Comparison of ENCODE assay signal across 8 cellular contexts in the genomic region with DNA sequence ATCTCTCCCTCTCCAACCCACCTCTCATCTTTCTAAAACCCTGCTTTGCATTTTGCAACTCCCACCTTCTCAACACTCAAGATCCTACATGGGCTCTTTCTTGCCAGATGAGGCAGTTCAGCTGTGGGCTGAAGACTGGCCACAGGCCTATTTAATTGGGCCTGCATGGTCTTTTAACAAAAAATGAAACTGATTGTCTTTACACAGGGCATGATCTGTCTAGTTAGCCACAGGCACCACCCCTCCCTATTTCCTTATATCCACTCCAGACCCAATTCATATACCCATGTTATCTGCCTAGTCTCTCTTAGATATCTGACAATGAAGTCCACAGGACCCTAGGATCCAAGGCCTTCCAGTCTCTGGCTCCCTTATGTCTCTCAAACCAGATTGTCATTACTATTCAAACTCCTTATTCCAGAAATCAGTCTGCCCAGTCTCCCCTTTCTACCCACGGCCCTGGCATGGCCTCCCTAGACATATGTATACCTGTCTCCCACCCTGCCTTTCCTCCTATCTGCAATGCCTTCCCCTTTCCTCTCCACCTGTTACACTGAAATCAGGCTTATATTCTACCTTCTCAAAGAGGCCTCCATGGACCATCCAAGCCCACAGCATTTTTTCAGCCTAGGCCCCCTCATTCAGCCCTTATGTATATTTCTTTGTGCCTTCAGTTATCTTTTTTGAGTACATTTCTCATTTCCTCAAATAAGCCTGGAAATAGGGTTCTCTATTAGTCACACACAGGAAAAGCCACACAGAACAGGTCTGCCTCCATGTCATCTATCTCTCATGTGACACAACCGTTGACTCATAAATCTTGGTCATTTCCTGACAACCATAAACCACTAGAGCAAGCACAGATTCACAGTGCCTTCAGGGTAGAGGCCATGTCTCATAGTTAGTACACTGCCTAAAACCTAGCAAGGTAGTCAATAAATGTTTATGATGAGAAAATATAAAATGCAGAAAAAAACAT. TPM values are rescaled to one million over a fixed set of nuclear protein-coding genes. Genes with fewer than 3 reads are reported as not detected.
A peak's percentile ranks its signal among the peaks of the same experiment; 100 is the strongest.
DNase-seq lines count a peak whose midpoint lies in the region; ATAC-seq, FAIRE-seq and TF ChIP-seq lines count a peak whose summit lies in the region.

No MANE protein-coding gene starts in this region.

- H3K4me1 ChIP-seq in ovary (ENCODE audit: insufficient read depth), result no peaks in the 10 kb centered on the region

- POLR2A ChIA-PET in activated CD8-positive, alpha-beta T cell treated with anti-CD3 and anti-CD28 coated beads for 36 hours (lab: Charles Lee), result interaction anchor here (1.3 kb wide), 1 partner anchor 8 kb away, joined by 5 read pairs; no protein-coding TSS in a partner anchor

- no peak overlapping the region for H3K4me3 ChIP-seq in ovary

- no peaks in the 10 kb centered on the region for H3K27me3 ChIP-seq in ovary

- TF ChIP-seq CTCF in activated CD8-positive, alpha-beta T cell treated with anti-CD3 and anti-CD28 coated beads for 36 hours (IDR thresholded peaks at IDR 0.05), result no peak
- TF ChIP-seq CTCF in ovary (IDR thresholded peaks at IDR 0.05), result no peak

- CTCF ChIA-PET in activated CD8-positive, alpha-beta T cell treated with anti-CD3 and anti-CD28 coated beads for 36 hours (lab: Charles Lee), result interaction anchor here (0.5 to 1.4 kb wide), 4 partner anchors 7 to 114 kb away, joined by 3 to 4 read pairs (median 4); no protein-coding TSS in a partner anchor

- 83 to 88% (median 86%) methylated on average over 2 of the region's 2 CpGs for whole genome bisulfite sequencing in ovary, 3 donors

- H3K4me3 Mint-ChIP-seq in activated CD8-positive, alpha-beta T cell treated with anti-CD3 and anti-CD28 coated beads for 36 hours, result no peak overlapping the region

- FAIRE-seq in GM12891 (lab: Jason Lieb, UNC), result peak; percentile 97

- DNase-seq in GM12891 (ENCODE audit: insufficient read length, low spot score), result peak; percentile 27
- DNase-seq in HT-29 (ENCODE audit: low spot score), result peak; percentile 43
- DNase-seq in activated CD8-positive, alpha-beta T cell treated with anti-CD3 and anti-CD28 coated beads for 36 hours, result peak; percentile 60
- DNase-seq in glomerular visceral epithelial cell (ENCODE audit: extremely low spot score), result peak; percentile 74
- no peak for DNase-seq in NCI-H446 (lab: John Stamatoyannopoulos, UW)
- DNase-seq in ovary, result no peak
- no peak for DNase-seq in posterior cingulate gyrus

- TF ChIP-seq EP300 in ovary (IDR thresholded peaks at IDR 0.05), result no peak

- no peaks in the 10 kb centered on the region for H3K9me3 Mint-ChIP-seq in activated CD8-positive, alpha-beta T cell treated with anti-CD3 and anti-CD28 coated beads for 36 hours

- no peak overlapping the region for H3K27ac ChIP-seq in ovary

- H3K36me3 Mint-ChIP-seq in activated CD8-positive, alpha-beta T cell treated with anti-CD3 and anti-CD28 coated beads for 36 hours (ENCODE audit: low read depth), result no peaks in the 10 kb centered on the region

- TF ChIP-seq POLR2A in GM12891 (IDR thresholded peaks at IDR 0.05; ENCODE audit: low read depth, low read length), result no peak
- TF ChIP-seq POLR2A in ovary (IDR thresholded peaks at IDR 0.05), result no peak

- H3K27ac Mint-ChIP-seq in activated CD8-positive, alpha-beta T cell treated with anti-CD3 and anti-CD28 coated beads for 36 hours, result peak overlapping the region; percentile 82

- intact Hi-C loops in activated CD8-positive, alpha-beta T cell treated with anti-CD3 and anti-CD28 coated beads for 36 hours (cut with micrococcal nuclease), result no loop called here
- intact Hi-C loops in ovary (cut with DNase I) (no loop called here), posterior cingulate gyrus (cut with DNase I) (no loop called here)

- no peaks in the 10 kb centered on the region for H3K27me3 Mint-ChIP-seq in activated CD8-positive, alpha-beta T cell treated with anti-CD3 and anti-CD28 coated beads for 36 hours

- ATAC-seq in GM21529 (IDR thresholded peaks at IDR 0.05; ENCODE audit: unreplicated experiment), result peak; percentile 94
- ATAC-seq in activated CD8-positive, alpha-beta T cell treated with anti-CD3 and anti-CD28 coated beads for 36 hours, result peak; percentile 100

- no peaks in the 10 kb centered on the region for H3K9me3 ChIP-seq in ovary

- no peaks in the 10 kb centered on the region for H3K36me3 ChIP-seq in ovary

- peaks cover 37% of the 10 kb centered on the region for H3K4me1 Mint-ChIP-seq in activated CD8-positive, alpha-beta T cell treated with anti-CD3 and anti-CD28 coated beads for 36 hours (ENCODE audit: low read depth)

TF ChIP-seq in GM12891, 5 proteins besides CTCF, POLR2A, EP300 and RAD21:
- TF ChIP-seq PAX5 (IDR thresholded peaks at IDR 0.05; ENCODE audit: insufficient read depth, low read length, severe bottlenecking) (no peak), POLR2AphosphoS5 (IDR thresholded peaks at IDR 0.05; ENCODE audit: low read depth, low read length) (no peak), TAF1 (IDR thresholded peaks at IDR 0.05; ENCODE audit: low read depth, low read length) (no peak), POU2F2 (IDR thresholded peaks at IDR 0.05; ENCODE audit: low read depth, low read length) (no peak), SPI1 (IDR thresholded peaks at IDR 0.05; ENCODE audit: low read depth, low read length) (peak; percentile 85)

RNA-seq across cellular contexts. Expression of gene LPAR3, which starts 39.0 kb away (rescaled TPM):
- polyA plus RNA-seq in GM12891 (2012; ENCODE audit: low read depth, missing spikeins), result 0.03 TPM
- total RNA-seq in HT-29 (2014; rRNA removed; shearing (Covaris generic)), result not detected in 2 replicates
- total RNA-seq in activated CD8-positive, alpha-beta T cell treated with anti-CD3 and anti-CD28 coated beads for 36 hours, result under 1 TPM; 0.58 to 0.81 TPM
- 10 to 100 TPM in 1 of 7 donors, 1 to 10 TPM in 5, under 1 TPM in 1; 0.20 to 22.7 (median 2.5) TPM for total RNA-seq in ovary
- 1 to 10 TPM in 1 of 2 donors, under 1 TPM in 1; 0.44 to 4.0 TPM for polyA plus RNA-seq in ovary

Comparison
In these comparisons a context has a peak if more than half of its experiments do, and no peak if none do; other contexts are left out.
1. DNase-seq: peak in GM12891 (single experiment), HT-29 (single experiment), activated CD8-positive, alpha-beta T cell treated with anti-CD3 and anti-CD28 coated beads for 36 hours (single experiment) and glomerular visceral epithelial cell (single experiment); none in NCI-H446 (0 of 2), ovary (0 of 5) and posterior cingulate gyrus (0 of 10).